10 cellular contexts compared by ENCODE assay signal in genomic region chr12:70920251-70920851, GRCh38. TPM values are rescaled to one million over a fixed set of nuclear protein-coding genes. Genes with fewer than 3 reads are reported as not detected.
DNase-seq lines count a peak whose midpoint lies in the region; ATAC-seq and TF ChIP-seq lines count a peak whose summit lies in the region.
"Had no signal": no experiment of that assay in that cellular context is flagged by ENCODE, and none has a peak within 500 bp of the region (broad histone marks: within the 10 kb centered on the region; RNA-seq: fewer than 3 reads in every experiment).

PTPRR (minus strand) TSS chr12:70920738; CDS start chr12:70920390, 348 bp downstream.

- H3K4me1 Mint-ChIP-seq in Calu3 (ENCODE audit: low read depth, unreplicated experiment) (peaks cover 8% of the 10 kb centered on the region), natural killer cell (no peaks in the 10 kb centered on the region)

- ATAC-seq in natural killer cell, result no peak
- ATAC-seq in HG03571 (IDR thresholded peaks at IDR 0.05; ENCODE audit: unreplicated experiment), result no peak
- no peak for ATAC-seq in GM19328 (IDR thresholded peaks at IDR 0.05; ENCODE audit: unreplicated experiment)

- peak; percentile 38 for DNase-seq in Calu3
- peak; percentile 31 for DNase-seq in NCI-H510A (lab: John Stamatoyannopoulos, UW)
- DNase-seq in occipital lobe (lab: John Stamatoyannopoulos, UW), result peak; percentile 72
- DNase-seq in natural killer cell, result no peak
- DNase-seq in RWPE1 (ENCODE audit: low spot score), result no peak
- DNase-seq: CD4-positive, alpha-beta memory T cell; stimulated activated CD4-positive, alpha-beta T cell treated with anti-CD3 and anti-CD28 coated beads, Interleukin-12 subunit alpha, Interleukin-12 subunit beta, amount 100 ng/mL, for 4 hours had no signal

- 5% methylated on average over 24 to 26 of the region's 29 CpGs for WGBS in ectodermal cell, 2 experiments

- H3K27ac ChIP-seq in ectodermal cell (ENCODE audit: insufficient read depth, low read depth, low read length, poor library complexity, severe bottlenecking) (no peak within 1 kb of the TSS), RWPE1 (no peak within 1 kb of the TSS)

- H3K4me1 ChIP-seq in ectodermal cell (ENCODE audit: control insufficient read depth, insufficient read depth, low read length), result peaks cover 5% of the 10 kb centered on the region

- no peaks in the 10 kb centered on the region for H3K36me3 ChIP-seq in ectodermal cell (ENCODE audit: control insufficient read depth, insufficient read depth, low read length)

- H3K27me3 ChIP-seq in ectodermal cell (ENCODE audit: control insufficient read depth, insufficient read depth, low read length, poor library complexity, severe bottlenecking), result peaks cover 12% of the 10 kb centered on the region

- intact Hi-C loops in Calu3 (cut with micrococcal nuclease; ENCODE audit: unreplicated experiment) (no loop called here), natural killer cell (cut with micrococcal nuclease) (no loop called here)

- TF ChIP-seq CTCF in Calu3 (IDR thresholded peaks at IDR 0.05; ENCODE audit: unreplicated experiment) (no peak), natural killer cell (IDR thresholded peaks at IDR 0.05) (no peak), RWPE1 (conservative IDR thresholded peaks at IDR 0.05; ENCODE audit: low read depth) (no peak)

- H3K27me3 Mint-ChIP-seq in Calu3 (ENCODE audit: unreplicated experiment) (peaks cover 58% of the 10 kb centered on the region), natural killer cell (ENCODE audit: low read depth in 2 of 2) (peaks cover 0 to 14% of the 10 kb centered on the region in 2 donors)

- H3K4me3 ChIP-seq in ectodermal cell (ENCODE audit: insufficient read depth, low read depth, low read length), result peak within 1 kb of the TSS; percentile 28

- no peaks in the 10 kb centered on the region for H3K9me3 Mint-ChIP-seq in Calu3 (ENCODE audit: low read depth, unreplicated experiment)
- H3K9me3 Mint-ChIP-seq in natural killer cell, result peaks cover 0 to 3% of the 10 kb centered on the region in 2 donors

- H3K36me3 Mint-ChIP-seq in Calu3 (ENCODE audit: insufficient read depth, unreplicated experiment), result peaks cover 5% of the 10 kb centered on the region
- no peaks in the 10 kb centered on the region for H3K36me3 Mint-ChIP-seq in natural killer cell
- H3K36me3 Mint-ChIP-seq: CD4-positive, alpha-beta memory T cell had no signal

- H3K27ac Mint-ChIP-seq in Calu3 (ENCODE audit: unreplicated experiment) (no peak within 1 kb of the TSS), natural killer cell (no peak within 1 kb of the TSS)

- CTCF ChIA-PET in Calu3 (lab: Charles Lee), result no interaction called here
- CTCF ChIA-PET in RWPE1 (lab: Yijun Ruan, JAX), result no interaction called here

- POLR2A ChIA-PET in RWPE1 (lab: Yijun Ruan, JAX; ENCODE audit: low non-redundant PET), result no interaction called here

- H3K4me3 Mint-ChIP-seq in Calu3 (ENCODE audit: low read depth, unreplicated experiment) (peak within 1 kb of the TSS; percentile 69), natural killer cell (no peak within 1 kb of the TSS)
- H3K4me3 Mint-ChIP-seq: CD4-positive, alpha-beta memory T cell had no signal

- H3K9me3 ChIP-seq in ectodermal cell (ENCODE audit: control insufficient read depth, low read length), result no peaks in the 10 kb centered on the region

- no TSS peak for BruUV-seq in Calu3 (replicated peaks; lab: Mats Ljungman, UMichigan)

RNA-seq across cellular contexts. Expression of gene PTPRR, which starts in this region (rescaled TPM):
- 34.3 and 39.1 TPM in 2 replicates for total RNA-seq in Calu3 (2022)
- 1.5 TPM for polyA plus RNA-seq in ectodermal cell (2013, experiment 1 of 4)
- polyA plus RNA-seq in ectodermal cell (2013, experiment 2 of 4), result 1.00 TPM
- 0.75 TPM for polyA plus RNA-seq in ectodermal cell (2013, experiment 3 of 4)
- 0.97 TPM for polyA plus RNA-seq in ectodermal cell (2013, experiment 4 of 4)
- 19.5 TPM for total RNA-seq in occipital lobe
- total RNA-seq in natural killer cell, result 1 to 10 TPM in 1 of 3 donors, under 1 TPM in 1, not detected in 1; 0.91 to 1.3 TPM
- total RNA-seq: CD4-positive, alpha-beta memory T cell had no signal
- polyA plus RNA-seq: CD4-positive, alpha-beta memory T cell had no signal

Comparison
In these comparisons a context has a peak if more than half of its experiments do, and no peak if none do; other contexts are left out.
1. DNase-seq: peak in Calu3 (single experiment), NCI-H510A (single experiment) and occipital lobe (single experiment); none in natural killer cell (single experiment) and RWPE1 (single experiment).